ENCODE assay signal across 8 cellular contexts in genomic region chr15:90901799-90902655, GRCh38. TPM values are rescaled to one million over a fixed set of nuclear protein-coding genes. Genes with fewer than 3 reads are reported as not detected.
DNase-seq lines count a peak whose midpoint lies in the region; ATAC-seq and TF ChIP-seq lines count a peak whose summit lies in the region.

No MANE protein-coding gene starts in this region.

- H3K27ac Mint-ChIP-seq in activated CD8-positive, alpha-beta T cell treated with anti-CD3 and anti-CD28 coated beads for 36 hours = peak overlapping the region; percentile 94

- peaks cover 24% of the 10 kb centered on the region for H3K4me1 Mint-ChIP-seq in activated CD8-positive, alpha-beta T cell treated with anti-CD3 and anti-CD28 coated beads for 36 hours (ENCODE audit: low read depth)

- no peaks in the 10 kb centered on the region for H3K27me3 Mint-ChIP-seq in activated CD8-positive, alpha-beta T cell treated with anti-CD3 and anti-CD28 coated beads for 36 hours

- CTCF ChIA-PET in activated CD8-positive, alpha-beta T cell treated with anti-CD3 and anti-CD28 coated beads for 36 hours (lab: Charles Lee) = interaction anchor here (1.0 to 16.4 kb wide), 15 partner anchors 9 to 370 kb away, joined by 3 to 255 read pairs (median 8); partner anchors contain the start of genes BLM, FES, HDDC3 and RCCD1

- H3K4me3 Mint-ChIP-seq in activated CD8-positive, alpha-beta T cell treated with anti-CD3 and anti-CD28 coated beads for 36 hours = peak overlapping the region; percentile 85

- H3K36me3 Mint-ChIP-seq in activated CD8-positive, alpha-beta T cell treated with anti-CD3 and anti-CD28 coated beads for 36 hours (ENCODE audit: low read depth) = peaks cover 25% of the 10 kb centered on the region

- H3K9me3 Mint-ChIP-seq in activated CD8-positive, alpha-beta T cell treated with anti-CD3 and anti-CD28 coated beads for 36 hours = no peaks in the 10 kb centered on the region

- intact Hi-C loops in activated CD8-positive, alpha-beta T cell treated with anti-CD3 and anti-CD28 coated beads for 36 hours (cut with micrococcal nuclease) = no loop called here

- POLR2A ChIA-PET in activated CD8-positive, alpha-beta T cell treated with anti-CD3 and anti-CD28 coated beads for 36 hours (lab: Charles Lee) = interaction anchor here (0.6 to 14.2 kb wide), 15 partner anchors 7 to 250 kb away, joined by 3 to 133 read pairs (median 4); partner anchors contain the start of genes BLM, HDDC3, RCCD1 and UNC45A

- peak; percentile 90 for DNase-seq in CD1c-positive myeloid dendritic cell (ENCODE audit: extremely low spot score)
- DNase-seq in GM19238 (ENCODE audit: insufficient read length, low spot score) = peak; percentile 96
- DNase-seq in NCI-H526 (lab: John Stamatoyannopoulos, UW) = peak; percentile 54 to 89
- DNase-seq in activated CD8-positive, alpha-beta T cell treated with anti-CD3 and anti-CD28 coated beads for 36 hours = peak; percentile 79
- DNase-seq in effector CD4-positive, alpha-beta T cell = peak; percentile 61
- DNase-seq in medulla oblongata (ENCODE audit: extremely low spot score) = peak; percentile 89
- DNase-seq in stimulated activated CD8-positive, alpha-beta memory T cell treated with anti-CD3 and anti-CD28 coated beads, Interleukin-12 subunit alpha, Interleukin-12 subunit beta, amount 100 ng/mL, for 1 hour (ENCODE audit: low read depth) = peak; percentile 52

- ATAC-seq in HG03432 (IDR thresholded peaks at IDR 0.05; ENCODE audit: unreplicated experiment) = peak; percentile 77
- peak; percentile 73 for ATAC-seq in activated CD8-positive, alpha-beta T cell treated with anti-CD3 and anti-CD28 coated beads for 36 hours

- peak; percentile 77 for TF ChIP-seq CTCF in activated CD8-positive, alpha-beta T cell treated with anti-CD3 and anti-CD28 coated beads for 36 hours (IDR thresholded peaks at IDR 0.05)

RNA-seq across cellular contexts. Expression of gene MAN2A2, which starts 1.1 kb away (rescaled TPM):
- 10 to 100 TPM; 85.0 to 87.7 TPM for total RNA-seq in activated CD8-positive, alpha-beta T cell treated with anti-CD3 and anti-CD28 coated beads for 36 hours

RNA-seq across cellular contexts. Expression of gene FES, which starts 17.7 kb away (rescaled TPM):
- total RNA-seq in activated CD8-positive, alpha-beta T cell treated with anti-CD3 and anti-CD28 coated beads for 36 hours = 1 to 10 TPM; 4.1 to 4.6 TPM

RNA-seq across cellular contexts. Expression of gene HDDC3, which starts 30.3 kb away (rescaled TPM):
- total RNA-seq in activated CD8-positive, alpha-beta T cell treated with anti-CD3 and anti-CD28 coated beads for 36 hours = 10 to 100 TPM; 34.2 to 35.6 TPM

RNA-seq across cellular contexts. Expression of gene UNC45A, which starts 33.1 kb away (rescaled TPM):
- total RNA-seq in activated CD8-positive, alpha-beta T cell treated with anti-CD3 and anti-CD28 coated beads for 36 hours = 10 to 100 TPM; 65.0 to 66.8 TPM

RNA-seq across cellular contexts. Expression of gene FURIN, which starts 33.6 kb away (rescaled TPM):
- total RNA-seq in activated CD8-positive, alpha-beta T cell treated with anti-CD3 and anti-CD28 coated beads for 36 hours = 100 to 1,000 TPM; 111 to 117 TPM

Comparison
In these comparisons a context has a peak if more than half of its experiments do, and no peak if none do; other contexts are left out.
1. Peak in every context shown above with its lines: DNase-seq and ATAC-seq.